In the genomic region with DNA sequence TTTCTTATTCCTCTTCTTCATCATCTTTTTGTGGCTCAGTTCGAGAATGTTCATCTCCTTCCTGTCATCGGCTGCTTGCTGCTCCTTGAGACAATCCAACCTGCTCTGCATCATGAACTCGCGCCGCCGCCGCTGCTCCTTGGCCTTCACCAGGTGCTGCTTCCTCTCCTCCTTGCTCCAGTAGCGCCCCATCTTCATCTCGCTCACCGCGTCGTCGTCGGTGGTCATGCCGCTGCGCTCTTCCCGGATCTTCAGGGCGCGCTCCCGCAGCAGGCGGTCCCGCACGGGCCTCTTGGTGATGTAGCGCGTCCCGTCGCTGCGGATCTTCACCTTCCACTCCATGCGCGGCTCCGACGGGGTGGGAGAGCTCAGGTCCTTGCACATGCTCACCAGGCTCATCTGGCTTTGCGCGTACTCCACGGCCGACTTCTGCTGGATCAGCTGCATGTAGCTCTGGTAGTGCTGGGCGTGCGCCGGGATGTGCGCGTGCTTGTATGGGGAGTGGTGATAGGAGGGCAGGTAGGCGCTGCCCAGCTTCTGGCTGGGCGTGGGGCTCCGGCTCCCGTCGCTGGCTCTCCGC, we compare ENCODE assay signal across 15 cellular contexts.
DNase-seq lines count a peak whose midpoint lies in the region; ATAC-seq and TF ChIP-seq lines count a peak whose summit lies in the region.
"Had no signal": no experiment of that assay in that cellular context is flagged by ENCODE, and none has a peak within 500 bp of the region (broad histone marks: within the 10 kb centered on the region; RNA-seq: fewer than 3 reads in every experiment).

No MANE protein-coding gene starts in this region.

- H3K4me1 Mint-ChIP-seq in chondrocyte (ENCODE audit: low read depth) = no peaks in the 10 kb centered on the region
- H3K4me1 Mint-ChIP-seq: B cell had no signal

- H3K9me3 ChIP-seq in testis = no peaks in the 10 kb centered on the region
- H3K9me3 ChIP-seq: HAP-1 had no signal

- H3K4me3 Mint-ChIP-seq in chondrocyte (ENCODE audit: unreplicated experiment) = no peak overlapping the region
- H3K4me3 Mint-ChIP-seq: B cell; CD8-positive, alpha-beta T cell had no signal

- H3K27me3 Mint-ChIP-seq in chondrocyte (ENCODE audit: low read depth) = no peaks in the 10 kb centered on the region
- H3K27me3 Mint-ChIP-seq: B cell had no signal

- 78 to 81% methylated on average over 36 to 47 of the region's 47 CpGs for WGBS in testis, 2 donors

- intact Hi-C loops in Right ventricle myocardium inferior (cut with DNase I) (no loop called here), Right ventricle myocardium superior (cut with DNase I) (no loop called here), testis (cut with DNase I; ENCODE audit: low total_unique reads) (no loop called here)

- H3K36me3 Mint-ChIP-seq in chondrocyte (ENCODE audit: low read depth) = peaks cover 43% of the 10 kb centered on the region
- H3K36me3 Mint-ChIP-seq: CD8-positive, alpha-beta T cell had no signal

- no peak for TF ChIP-seq POLR2A in testis (IDR thresholded peaks at IDR 0.05)

- H3K4me1 ChIP-seq in testis = no peaks in the 10 kb centered on the region
- H3K4me1 ChIP-seq: HAP-1 had no signal

- peaks cover 5% of the 10 kb centered on the region for H3K9me3 Mint-ChIP-seq in chondrocyte (ENCODE audit: low read depth)
- H3K9me3 Mint-ChIP-seq: CD8-positive, alpha-beta T cell had no signal

- TF ChIP-seq CTCF in chondrocyte (IDR thresholded peaks at IDR 0.05) = no peak
- TF ChIP-seq CTCF in testis (IDR thresholded peaks at IDR 0.05) = no peak

- no peak overlapping the region for H3K4me3 ChIP-seq in H7 (ENCODE audit: insufficient read depth, low read depth, low read length)
- H3K4me3 ChIP-seq in testis = peak overlapping the region in 1 of 2 donors; percentile 34
- H3K4me3 ChIP-seq: BLaER1 treated with 17β-estradiol and CSF1 and Interleukin-3, amounts not matched to agents 10 nM and 100 nM; HAP-1 had no signal

- DNase-seq in Right ventricle myocardium inferior (ENCODE audit: missing footprints) (peak; percentile 66), Right ventricle myocardium superior (no peak), H7 (peak; percentile 32), chondrocyte (ENCODE audit: low spot score) (peak; percentile 83), testis (peak; percentile 30), DMS114 treated with DMSO at 0.1 percent for 48 hours (lab: John Stamatoyannopoulos, UW; ENCODE audit: unreplicated experiment) (no peak), SW480 (ENCODE audit: low spot score) (no peak)
- no peak for DNase-seq in activated effector memory CD4-positive, alpha-beta T cell treated with anti-CD3 and anti-CD28 coated beads, Interleukin-2, amount 50 U/mL, for 16 hours
- DNase-seq: Calu3; CD8-positive, alpha-beta T cell; DMS 273 treated with DMSO at 0.1 percent for 48 hours; GDM1 had no signal

- no peaks in the 10 kb centered on the region for H3K27me3 ChIP-seq in H7 (ENCODE audit: control insufficient read depth, insufficient read depth, low read length)
- H3K27me3 ChIP-seq in testis = no peaks in the 10 kb centered on the region
- H3K27me3 ChIP-seq: BLaER1 treated with 17β-estradiol and CSF1 and Interleukin-3, amounts not matched to agents 10 nM and 100 nM had no signal

- H3K27ac ChIP-seq in testis = no peak overlapping the region
- H3K27ac ChIP-seq: BLaER1 treated with 17β-estradiol and CSF1 and Interleukin-3, amounts not matched to agents 10 nM and 100 nM had no signal

- ATAC-seq in Right ventricle myocardium inferior = peak; percentile 29
- ATAC-seq in Right ventricle myocardium superior (ENCODE audit: poor library complexity) = no peak
- ATAC-seq: CD8-positive, alpha-beta T cell had no signal

- H3K36me3 ChIP-seq in H7 (replicated peaks; ENCODE audit: control insufficient read depth, insufficient read depth, low read length) = peaks cover 1% of the 10 kb centered on the region; the same call in 1 of the 2 replicates
- H3K36me3 ChIP-seq in testis (ENCODE audit: low read depth, missing control alignments) = no peaks in the 10 kb centered on the region
- H3K36me3 ChIP-seq: HAP-1 had no signal

- no peak overlapping the region for H3K27ac Mint-ChIP-seq in chondrocyte (ENCODE audit: unreplicated experiment)
- H3K27ac Mint-ChIP-seq: B cell; CD8-positive, alpha-beta T cell had no signal

Comparison
In these comparisons a context has a peak if more than half of its experiments do, and no peak if none do; other contexts are left out.
1. DNase-seq: peak in Right ventricle myocardium inferior (single experiment), H7 (single experiment), chondrocyte (single experiment) and testis (single experiment); none in Right ventricle myocardium superior (single experiment), activated effector memory CD4-positive, alpha-beta T cell treated with anti-CD3 and anti-CD28 coated beads, Interleukin-2, amount 50 U/mL, for 16 hours (single experiment), DMS114 treated with DMSO at 0.1 percent for 48 hours (single experiment) and SW480 (single experiment).